Comparison of ENCODE assay signal across 10 cellular contexts in the genomic region with DNA sequence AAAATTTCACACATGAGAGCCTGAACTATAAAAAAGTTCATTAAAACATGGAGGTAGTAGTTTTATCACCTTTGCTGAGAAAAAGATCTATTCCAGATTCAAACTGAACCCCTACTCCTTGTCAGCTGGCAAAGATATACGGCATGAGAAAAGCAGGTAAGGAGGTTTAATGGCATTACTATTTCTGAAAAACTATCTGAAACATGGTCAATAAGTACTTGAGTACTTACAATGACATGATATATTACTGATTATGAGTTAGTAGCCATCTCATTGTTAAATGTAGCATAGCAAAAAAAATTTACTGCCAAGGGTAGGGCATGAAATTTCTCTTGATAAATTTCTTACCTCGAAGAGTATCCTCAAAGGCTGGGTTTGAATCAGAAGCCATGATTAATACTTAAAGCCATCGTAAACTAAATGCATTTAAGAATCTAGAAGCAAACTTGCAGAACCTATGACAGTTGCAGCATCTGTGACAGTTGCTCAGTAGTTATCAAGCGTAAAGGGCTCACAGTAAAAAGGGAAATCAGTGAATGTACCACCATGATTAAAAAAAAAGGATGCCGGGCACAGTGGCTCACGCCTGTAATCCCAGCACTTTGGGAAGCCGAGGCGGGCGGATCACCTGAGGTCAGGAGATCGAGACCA. TPM values are rescaled to one million over a fixed set of nuclear protein-coding genes. Genes with fewer than 3 reads are reported as not detected.
DNase-seq lines count a peak whose midpoint lies in the region; ATAC-seq and TF ChIP-seq lines count a peak whose summit lies in the region.
"Had no signal": no experiment of that assay in that cellular context is flagged by ENCODE, and none has a peak within 500 bp of the region (broad histone marks: within the 10 kb centered on the region; RNA-seq: fewer than 3 reads in every experiment).

No MANE protein-coding gene starts in this region.

- CTCF ChIA-PET in mammary epithelial cell (lab: Charles Lee; ENCODE audit: low non-redundant PET), result no interaction called here
- CTCF ChIA-PET in naive thymus-derived CD4-positive, alpha-beta T cell (lab: Charles Lee), result interaction anchor here (0.6 to 1.2 kb wide), 3 partner anchors 120 to 132 kb away, joined by 3 to 4 read pairs (median 3); no protein-coding TSS in a partner anchor

- no TSS peak for BruUV-seq in mammary epithelial cell (replicated peaks; lab: Mats Ljungman, UMichigan)

- H3K36me3 ChIP-seq in HUES48 (ENCODE audit: control insufficient read depth, insufficient read depth, low read length) (peaks cover 3% of the 10 kb centered on the region; the same call in 1 of the 2 replicates), mammary epithelial cell (ENCODE audit: insufficient read depth, low read length) (no peaks in the 10 kb centered on the region)
- H3K36me3 ChIP-seq in naive thymus-derived CD4-positive, alpha-beta T cell (ENCODE audit: control insufficient read depth in 2 of 3, insufficient read depth in 3 of 3, low read length in 3 of 3), result peaks cover 0 to 25% (median 5%) of the 10 kb centered on the region in 3 experiments

- in situ Hi-C loops in mammary epithelial cell (cut with MboI; ENCODE audit: low sequenced_read_pairs in 2 of 2), result loop anchor here in 1 of 2 donors (25.0 kb wide), 1 partner anchor 358 kb away; no protein-coding TSS in a partner anchor

- H3K27ac Mint-ChIP-seq in naive thymus-derived CD4-positive, alpha-beta T cell, result peak overlapping the region in 6 of 9 donors; percentile 3 to 78 (median 46)

- H3K79me2 ChIP-seq in mammary epithelial cell (ENCODE audit: insufficient read depth, low read length), result no peaks in the 10 kb centered on the region

- H4K20me1 ChIP-seq in mammary epithelial cell (ENCODE audit: insufficient read depth, low read length), result no peaks in the 10 kb centered on the region

- peak overlapping the region; percentile 52 for H3K4me2 ChIP-seq in mammary epithelial cell (ENCODE audit: insufficient read depth, low read depth, low read length)

- H3K27me3 ChIP-seq in HUES48 (ENCODE audit: control insufficient read depth, insufficient read depth, low read length), result no peaks in the 10 kb centered on the region
- H3K27me3 ChIP-seq in mammary epithelial cell (ENCODE audit: insufficient read depth, low read length), result no peaks in the 10 kb centered on the region
- no peaks in the 10 kb centered on the region for H3K27me3 ChIP-seq in naive thymus-derived CD4-positive, alpha-beta T cell (ENCODE audit: control insufficient read depth in 2 of 2, insufficient read depth in 2 of 2, low read length in 2 of 2)

- peaks cover 5 to 38% (median 12%) of the 10 kb centered on the region in 5 donors for H3K36me3 Mint-ChIP-seq in naive thymus-derived CD4-positive, alpha-beta T cell

- TF ChIP-seq CTCF in AG10803 (conservative IDR thresholded peaks at IDR 0.05; ENCODE audit: low read length) (no peak), mammary epithelial cell (conservative IDR thresholded peaks at IDR 0.05 in 1 of 2, IDR thresholded peaks at IDR 0.05 in 1 of 2; ENCODE audit: extremely low read depth in 1 of 2, insufficient read depth in 1 of 2, low read depth in 1 of 2, low read length in 2 of 2) (no peak)

- no peak for ATAC-seq in naive thymus-derived CD4-positive, alpha-beta T cell
- ATAC-seq in HG03520 (IDR thresholded peaks at IDR 0.05; ENCODE audit: unreplicated experiment), result no peak
- ATAC-seq: esophagus mucosa had no signal

- H3K27me3 Mint-ChIP-seq in naive thymus-derived CD4-positive, alpha-beta T cell, result no peaks in the 10 kb centered on the region

- dilution Hi-C loops in mammary epithelial cell (cut with HindIII; ENCODE audit: low sequenced_read_pairs), result no loop called here

- peak overlapping the region; percentile 75 for H2AFZ ChIP-seq in mammary epithelial cell (ENCODE audit: low read depth, low read length)

- H3K27ac ChIP-seq in HUES48 (ENCODE audit: low read depth, low read length) (no peak overlapping the region), mammary epithelial cell (ENCODE audit: insufficient read depth, low read depth, low read length) (no peak overlapping the region)
- H3K27ac ChIP-seq in naive thymus-derived CD4-positive, alpha-beta T cell (ENCODE audit: low read depth, low read length), result no peak overlapping the region

- no peaks in the 10 kb centered on the region for H3K9me3 Mint-ChIP-seq in naive thymus-derived CD4-positive, alpha-beta T cell

- H3K4me3 ChIP-seq in AG10803 (ENCODE audit: low read length) (peak overlapping the region; percentile 53), HUES48 (ENCODE audit: low read depth, low read length) (peak overlapping the region; percentile 27), mammary epithelial cell (replicated peaks in 1 of 3; ENCODE audit: insufficient read depth in 1 of 3, low read depth in 2 of 3, low read length in 3 of 3) (peak overlapping the region in 2 of 3 experiments; percentile 51 to 60)
- peak overlapping the region; percentile 14 for H3K4me3 ChIP-seq in naive thymus-derived CD4-positive, alpha-beta T cell (ENCODE audit: low read length)

- 41% methylated on average over 5 of the region's 10 CpGs for WGBS in mammary epithelial cell (ENCODE audit: low coverage, missing lambda C conversion rate)

- no peak overlapping the region for H3K9ac ChIP-seq in HUES48 (ENCODE audit: low read depth, low read length)
- no peak overlapping the region for H3K9ac ChIP-seq in mammary epithelial cell (ENCODE audit: insufficient read depth, low read length)

- no peaks in the 10 kb centered on the region for H3K9me3 ChIP-seq in HUES48 (ENCODE audit: control insufficient read depth, insufficient read depth, low read length)
- H3K9me3 ChIP-seq in mammary epithelial cell (replicated peaks; ENCODE audit: insufficient read depth, low read length), result no peaks in the 10 kb centered on the region
- H3K9me3 ChIP-seq in naive thymus-derived CD4-positive, alpha-beta T cell (ENCODE audit: control insufficient read depth in 2 of 3, low read length in 3 of 3), result no peaks in the 10 kb centered on the region

- peak overlapping the region; percentile 72 to 90 (median 84) for H3K4me3 Mint-ChIP-seq in naive thymus-derived CD4-positive, alpha-beta T cell

- intact Hi-C loops in mammary epithelial cell (cut with micrococcal nuclease), result no loop called here
- intact Hi-C loops in naive thymus-derived CD4-positive, alpha-beta T cell (cut with micrococcal nuclease), result no loop called here

- no peak for DNase-seq in AG10803 (ENCODE audit: low read depth)
- DNase-seq in mammary epithelial cell, result no peak
- DNase-seq in naive thymus-derived CD4-positive, alpha-beta T cell, result no peak
- DNase-seq in NCI-H2029 treated with DMSO at 0.1 percent for 48 hours (lab: John Stamatoyannopoulos, UW), result no peak
- no peak for DNase-seq in NCI-H345 treated with DMSO at 0.1 percent for 48 hours (lab: John Stamatoyannopoulos, UW; ENCODE audit: unreplicated experiment)
- no peak for DNase-seq in HuH-7 (ENCODE audit: low spot score)
- DNase-seq: NCI-H187 treated with DMSO at 0.1 percent for 48 hours had no signal

- POLR2A ChIA-PET in naive thymus-derived CD4-positive, alpha-beta T cell (lab: Charles Lee), result interaction anchor here (1.1 to 1.5 kb wide), 2 partner anchors 8 to 121 kb away, joined by 3 read pairs; no protein-coding TSS in a partner anchor

- H3K4me1 ChIP-seq in HUES48 (ENCODE audit: control insufficient read depth, insufficient read depth, low read length), result no peaks in the 10 kb centered on the region
- peaks cover 11% of the 10 kb centered on the region for H3K4me1 ChIP-seq in mammary epithelial cell (ENCODE audit: insufficient read depth, low read length)
- no peaks in the 10 kb centered on the region for H3K4me1 ChIP-seq in naive thymus-derived CD4-positive, alpha-beta T cell (ENCODE audit: control insufficient read depth in 2 of 2, insufficient read depth in 2 of 2, low read length in 2 of 2)

- peaks cover 6 to 28% (median 18%) of the 10 kb centered on the region in 7 donors for H3K4me1 Mint-ChIP-seq in naive thymus-derived CD4-positive, alpha-beta T cell

RNA-seq across cellular contexts. Expression of a gene that starts 8.7 kb away (rescaled TPM):
- total RNA-seq in mammary epithelial cell, result 10 to 100 TPM in 1 of 2 donors, 1 to 10 TPM in 1; 6.5 to 26.0 TPM
- 6.2 TPM for polyA plus RNA-seq in mammary epithelial cell
- 19.4 TPM for polyA minus RNA-seq in mammary epithelial cell
- 10 to 100 TPM in 2 of 5 experiments, 1 to 10 TPM in 3; 6.0 to 13.8 (median 8.9) TPM for total RNA-seq in naive thymus-derived CD4-positive, alpha-beta T cell
- polyA plus RNA-seq in naive thymus-derived CD4-positive, alpha-beta T cell, result 1 to 10 TPM; 7.9 to 8.6 TPM

RNA-seq across cellular contexts. Expression of a gene that starts 50.9 kb away (rescaled TPM):
- total RNA-seq in mammary epithelial cell, result 100 to 1,000 TPM in 1 of 2 donors, 10 to 100 TPM in 1; 82.6 to 273 TPM
- 77.5 TPM for polyA plus RNA-seq in mammary epithelial cell
- polyA minus RNA-seq in mammary epithelial cell, result 96.5 TPM
- total RNA-seq in naive thymus-derived CD4-positive, alpha-beta T cell, result 10 to 100 TPM in 1 of 5 experiments, 1 to 10 TPM in 2, under 1 TPM in 2; 0.54 to 12.3 (median 1.2) TPM
- under 1 TPM; 0.20 to 0.31 TPM for polyA plus RNA-seq in naive thymus-derived CD4-positive, alpha-beta T cell

Comparison
In these comparisons a context has a peak if more than half of its experiments do, and no peak if none do; other contexts are left out.
1. RNA of a gene that starts 50.9 kb away (total RNA-seq): 82.6 to 273 TPM in mammary epithelial cell; 0.54 to 12.3 TPM in naive thymus-derived CD4-positive, alpha-beta T cell; every median in the first group is over 4 times any median in the second.
2. Peak in every context shown above with its lines, with median percentiles within 50 percentile points of each other: H3K4me3 ChIP-seq.